8 cellular contexts compared by ENCODE assay signal in genomic region chr7:50793947-50794570, GRCh38. TPM values are rescaled to one million over a fixed set of nuclear protein-coding genes. Genes with fewer than 3 reads are reported as not detected.
DNase-seq lines count a peak whose midpoint lies in the region; ATAC-seq and TF ChIP-seq lines count a peak whose summit lies in the region.

No MANE protein-coding gene starts in this region.

- H3K4me1 ChIP-seq in lower lobe of right lung (peaks cover 25% of the 10 kb centered on the region), thyroid gland (no peaks in the 10 kb centered on the region)

- WGBS in thyroid gland, 2 donors: 61 to 63% methylated on average over 17 to 18 of the region's 18 CpGs

- H3K36me3 Mint-ChIP-seq in T-helper 1 cell treated with Interleukin-12 subunit alpha and Interleukin-12 subunit beta and Interleukin-4 antibody, amounts not matched to agents 30 μg/mL and 1 μg/mL, for 36 hours (ENCODE audit: low read depth): peaks cover 2% of the 10 kb centered on the region
- H3K36me3 Mint-ChIP-seq in central memory CD8-positive, alpha-beta T cell (ENCODE audit: insufficient read depth): no peaks in the 10 kb centered on the region

- TF ChIP-seq CTCF in lower lobe of right lung (IDR thresholded peaks at IDR 0.05) (no peak), thyroid gland (IDR thresholded peaks at IDR 0.05) (no peak)

- H3K9me3 Mint-ChIP-seq in T-helper 1 cell treated with Interleukin-12 subunit alpha and Interleukin-12 subunit beta and Interleukin-4 antibody, amounts not matched to agents 30 μg/mL and 1 μg/mL, for 36 hours: peaks cover 3% of the 10 kb centered on the region
- H3K9me3 Mint-ChIP-seq in central memory CD8-positive, alpha-beta T cell: no peaks in the 10 kb centered on the region

- no peaks in the 10 kb centered on the region for H3K9me3 ChIP-seq in lower lobe of right lung
- H3K9me3 ChIP-seq in thyroid gland: no peaks in the 10 kb centered on the region

- peaks cover 3% of the 10 kb centered on the region for H3K4me1 Mint-ChIP-seq in T-helper 1 cell treated with Interleukin-12 subunit alpha and Interleukin-12 subunit beta and Interleukin-4 antibody, amounts not matched to agents 30 μg/mL and 1 μg/mL, for 36 hours (ENCODE audit: low read depth)
- no peaks in the 10 kb centered on the region for H3K4me1 Mint-ChIP-seq in central memory CD8-positive, alpha-beta T cell

- peak overlapping the region; percentile 62 for H3K27ac Mint-ChIP-seq in T-helper 1 cell treated with Interleukin-12 subunit alpha and Interleukin-12 subunit beta and Interleukin-4 antibody, amounts not matched to agents 30 μg/mL and 1 μg/mL, for 36 hours
- no peak overlapping the region for H3K27ac Mint-ChIP-seq in central memory CD8-positive, alpha-beta T cell (ENCODE audit: low read depth)

- H3K27me3 Mint-ChIP-seq in T-helper 1 cell treated with Interleukin-12 subunit alpha and Interleukin-12 subunit beta and Interleukin-4 antibody, amounts not matched to agents 30 μg/mL and 1 μg/mL, for 36 hours (ENCODE audit: low read depth): peaks cover 73% of the 10 kb centered on the region
- H3K27me3 Mint-ChIP-seq in central memory CD8-positive, alpha-beta T cell: peaks cover 76% of the 10 kb centered on the region

- DNase-seq in T-helper 1 cell: no peak
- no peak for DNase-seq in central memory CD8-positive, alpha-beta T cell (ENCODE audit: low spot score in 2 of 2)
- no peak for DNase-seq in lower lobe of right lung
- no peak for DNase-seq in thyroid gland
- no peak for DNase-seq in NCI-H2029 treated with DMSO at 0.1 percent for 48 hours (lab: John Stamatoyannopoulos, UW)

- H3K4me3 ChIP-seq in lower lobe of right lung (peak overlapping the region; percentile 70), thyroid gland (replicated peaks in 1 of 3) (peak overlapping the region in 2 of 3 donors; percentile 23 to 32)

- H3K27ac ChIP-seq in lower lobe of right lung: peak overlapping the region; percentile 72
- peak overlapping the region in 1 of 3 donors; percentile 56 for H3K27ac ChIP-seq in thyroid gland

- no peak for TF ChIP-seq POLR2A in thyroid gland (IDR thresholded peaks at IDR 0.05)

- intact Hi-C loops in lower lobe of right lung (cut with DNase I) (no loop called here), thyroid gland (cut with DNase I) (no loop called here)

- no peak for ATAC-seq in central memory CD8-positive, alpha-beta T cell (replicated peaks; ENCODE audit: extremely low read depth, poor library complexity, severe bottlenecking)
- no peak for ATAC-seq in lower lobe of right lung
- ATAC-seq in GM21529 (IDR thresholded peaks at IDR 0.05; ENCODE audit: unreplicated experiment): no peak
- ATAC-seq in GM19395 (IDR thresholded peaks at IDR 0.05; ENCODE audit: unreplicated experiment): no peak

- no peaks in the 10 kb centered on the region for H3K27me3 ChIP-seq in lower lobe of right lung (ENCODE audit: low read depth)
- H3K27me3 ChIP-seq in thyroid gland: no peaks in the 10 kb centered on the region

- H3K4me3 Mint-ChIP-seq in T-helper 1 cell treated with Interleukin-12 subunit alpha and Interleukin-12 subunit beta and Interleukin-4 antibody, amounts not matched to agents 30 μg/mL and 1 μg/mL, for 36 hours: peak overlapping the region; percentile 62
- peak overlapping the region; percentile 68 for H3K4me3 Mint-ChIP-seq in central memory CD8-positive, alpha-beta T cell

- no peaks in the 10 kb centered on the region for H3K36me3 ChIP-seq in lower lobe of right lung
- H3K36me3 ChIP-seq in thyroid gland: no peaks in the 10 kb centered on the region

RNA-seq across cellular contexts. Expression of gene GRB10, which starts 11.4 kb away (rescaled TPM):
- total RNA-seq in lower lobe of right lung (36.5 TPM), thyroid gland (10 to 100 TPM; 21.3 to 99.2 (median 39.6) TPM)
